In the genomic region with DNA sequence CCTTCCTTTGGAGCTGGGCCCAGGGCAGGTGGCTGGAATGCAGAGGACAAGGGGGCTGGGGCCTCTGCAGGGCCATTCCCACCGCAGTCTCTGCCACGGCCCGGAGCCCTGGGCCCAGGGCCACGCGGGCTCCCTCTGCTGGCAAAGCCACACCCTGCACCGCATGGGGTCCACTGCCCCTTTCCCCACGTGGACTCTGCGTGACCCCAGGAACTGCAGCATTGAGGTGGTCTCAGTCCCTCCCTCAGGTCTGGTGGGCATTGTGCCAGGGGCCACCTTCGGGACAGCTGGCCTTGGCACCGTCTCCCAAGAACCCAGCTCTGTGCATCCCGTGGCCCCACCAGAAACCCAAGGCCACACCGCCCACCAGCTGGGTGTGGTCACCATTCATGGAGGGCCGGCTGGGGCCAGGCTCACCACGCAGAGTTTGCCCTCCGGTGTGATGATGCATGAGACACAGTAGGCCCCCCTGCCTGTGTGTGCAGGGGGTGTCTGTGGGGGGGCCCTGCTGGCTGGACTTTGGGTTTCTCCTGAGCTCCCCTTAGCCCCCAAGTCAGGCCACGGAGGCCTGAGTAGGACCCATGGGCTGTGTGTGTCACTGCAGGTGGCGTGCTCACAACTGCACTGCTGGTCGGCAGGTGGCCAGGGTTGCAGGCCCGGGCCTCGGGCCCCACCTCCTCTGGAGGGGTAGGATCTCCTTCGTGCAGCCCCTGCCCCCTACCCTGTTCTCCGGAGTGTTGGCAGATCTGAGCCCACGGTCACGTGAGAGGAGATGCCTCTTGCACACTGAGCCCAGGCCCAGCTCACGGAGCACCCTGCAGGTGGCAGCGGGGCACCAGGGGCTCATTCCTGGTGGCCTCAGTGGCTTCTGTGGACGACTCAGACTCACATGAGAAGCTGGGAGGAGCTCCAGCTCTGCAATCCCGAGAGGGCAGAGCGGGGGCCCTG, we compare ENCODE assay signal across 1 cellular context.
A peak's percentile ranks its signal among the peaks of the same experiment; 100 is the strongest.
TF ChIP-seq lines count a peak whose summit lies in the region.

No MANE protein-coding gene starts in this region.

TF ChIP-seq in HepG2, 621 proteins besides CTCF, POLR2A, EP300 and RAD21 (continued from another document and continues in another):
- TF ChIP-seq, protein P1, sequence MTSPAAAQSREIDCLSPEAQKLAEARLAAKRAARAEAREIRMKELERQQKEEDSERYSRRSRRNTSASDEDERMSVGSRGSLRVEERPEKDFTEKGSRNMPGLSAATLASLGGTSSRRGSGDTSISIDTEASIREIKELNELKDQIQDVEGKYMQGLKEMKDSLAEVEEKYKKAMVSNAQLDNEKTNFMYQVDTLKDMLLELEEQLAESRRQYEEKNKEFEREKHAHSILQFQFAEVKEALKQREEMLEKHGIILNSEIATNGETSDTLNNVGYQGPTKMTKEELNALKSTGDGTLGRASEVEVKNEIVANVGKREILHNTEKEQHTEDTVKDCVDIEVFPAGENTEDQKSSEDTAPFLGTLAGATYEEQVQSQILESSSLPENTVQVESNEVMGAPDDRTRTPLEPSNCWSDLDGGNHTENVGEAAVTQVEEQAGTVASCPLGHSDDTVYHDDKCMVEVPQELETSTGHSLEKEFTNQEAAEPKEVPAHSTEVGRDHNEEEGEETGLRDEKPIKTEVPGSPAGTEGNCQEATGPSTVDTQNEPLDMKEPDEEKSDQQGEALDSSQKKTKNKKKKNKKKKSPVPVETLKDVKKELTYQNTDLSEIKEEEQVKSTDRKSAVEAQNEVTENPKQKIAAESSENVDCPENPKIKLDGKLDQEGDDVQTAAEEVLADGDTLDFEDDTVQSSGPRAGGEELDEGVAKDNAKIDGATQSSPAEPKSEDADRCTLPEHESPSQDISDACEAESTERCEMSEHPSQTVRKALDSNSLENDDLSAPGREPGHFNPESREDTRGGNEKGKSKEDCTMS (CRISPR knock-in tag; conservative IDR thresholded peaks at IDR 0.05), result no peak
- TF ChIP-seq HOXA5 (CRISPR knock-in tag; IDR thresholded peaks at IDR 0.05), result peak; percentile 79
- no peak for TF ChIP-seq ZNF597 (CRISPR knock-in tag; IDR thresholded peaks at IDR 0.05)
- no peak for TF ChIP-seq ADNP (CRISPR knock-in tag; IDR thresholded peaks at IDR 0.05)
- TF ChIP-seq JUNB (CRISPR knock-in tag; IDR thresholded peaks at IDR 0.05; ENCODE audit: borderline replicate concordance), result no peak
- TF ChIP-seq, protein P2, sequence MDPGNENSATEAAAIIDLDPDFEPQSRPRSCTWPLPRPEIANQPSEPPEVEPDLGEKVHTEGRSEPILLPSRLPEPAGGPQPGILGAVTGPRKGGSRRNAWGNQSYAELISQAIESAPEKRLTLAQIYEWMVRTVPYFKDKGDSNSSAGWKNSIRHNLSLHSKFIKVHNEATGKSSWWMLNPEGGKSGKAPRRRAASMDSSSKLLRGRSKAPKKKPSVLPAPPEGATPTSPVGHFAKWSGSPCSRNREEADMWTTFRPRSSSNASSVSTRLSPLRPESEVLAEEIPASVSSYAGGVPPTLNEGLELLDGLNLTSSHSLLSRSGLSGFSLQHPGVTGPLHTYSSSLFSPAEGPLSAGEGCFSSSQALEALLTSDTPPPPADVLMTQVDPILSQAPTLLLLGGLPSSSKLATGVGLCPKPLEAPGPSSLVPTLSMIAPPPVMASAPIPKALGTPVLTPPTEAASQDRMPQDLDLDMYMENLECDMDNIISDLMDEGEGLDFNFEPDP (CRISPR knock-in tag; conservative IDR thresholded peaks at IDR 0.05), result no peak
- peak; percentile 88 for TF ChIP-seq XRCC5 (optimal IDR thresholded peaks at IDR 0.05; ENCODE audit: low read length)
- TF ChIP-seq ZBTB14 (CRISPR knock-in tag; IDR thresholded peaks at IDR 0.05), result no peak
- TF ChIP-seq CBX5 (CRISPR knock-in tag; IDR thresholded peaks at IDR 0.05; ENCODE audit: borderline replicate concordance), result no peak
- no peak for TF ChIP-seq CBX1 (IDR thresholded peaks at IDR 0.05; ENCODE audit: low read depth)
- no peak for TF ChIP-seq CERS6 (CRISPR knock-in tag; IDR thresholded peaks at IDR 0.05)
- no peak for TF ChIP-seq KLF13 (CRISPR knock-in tag; IDR thresholded peaks at IDR 0.05)
- TF ChIP-seq, protein P3, sequence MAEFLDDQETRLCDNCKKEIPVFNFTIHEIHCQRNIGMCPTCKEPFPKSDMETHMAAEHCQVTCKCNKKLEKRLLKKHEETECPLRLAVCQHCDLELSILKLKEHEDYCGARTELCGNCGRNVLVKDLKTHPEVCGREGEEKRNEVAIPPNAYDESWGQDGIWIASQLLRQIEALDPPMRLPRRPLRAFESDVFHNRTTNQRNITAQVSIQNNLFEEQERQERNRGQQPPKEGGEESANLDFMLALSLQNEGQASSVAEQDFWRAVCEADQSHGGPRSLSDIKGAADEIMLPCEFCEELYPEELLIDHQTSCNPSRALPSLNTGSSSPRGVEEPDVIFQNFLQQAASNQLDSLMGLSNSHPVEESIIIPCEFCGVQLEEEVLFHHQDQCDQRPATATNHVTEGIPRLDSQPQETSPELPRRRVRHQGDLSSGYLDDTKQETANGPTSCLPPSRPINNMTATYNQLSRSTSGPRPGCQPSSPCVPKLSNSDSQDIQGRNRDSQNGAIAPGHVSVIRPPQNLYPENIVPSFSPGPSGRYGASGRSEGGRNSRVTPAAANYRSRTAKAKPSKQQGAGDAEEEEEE (CRISPR knock-in tag; IDR thresholded peaks at IDR 0.05; ENCODE audit: borderline replicate concordance), result no peak
- no peak for TF ChIP-seq ETV6 (CRISPR knock-in tag; conservative IDR thresholded peaks at IDR 0.05)
- peak; percentile 67; the same call in 1 of the 2 replicates for TF ChIP-seq ERF (CRISPR knock-in tag; IDR thresholded peaks at IDR 0.05)
- peak; percentile 58; the same call in 1 of the 2 replicates for TF ChIP-seq ZNF574 (CRISPR knock-in tag; IDR thresholded peaks at IDR 0.05)
- TF ChIP-seq, protein P4, sequence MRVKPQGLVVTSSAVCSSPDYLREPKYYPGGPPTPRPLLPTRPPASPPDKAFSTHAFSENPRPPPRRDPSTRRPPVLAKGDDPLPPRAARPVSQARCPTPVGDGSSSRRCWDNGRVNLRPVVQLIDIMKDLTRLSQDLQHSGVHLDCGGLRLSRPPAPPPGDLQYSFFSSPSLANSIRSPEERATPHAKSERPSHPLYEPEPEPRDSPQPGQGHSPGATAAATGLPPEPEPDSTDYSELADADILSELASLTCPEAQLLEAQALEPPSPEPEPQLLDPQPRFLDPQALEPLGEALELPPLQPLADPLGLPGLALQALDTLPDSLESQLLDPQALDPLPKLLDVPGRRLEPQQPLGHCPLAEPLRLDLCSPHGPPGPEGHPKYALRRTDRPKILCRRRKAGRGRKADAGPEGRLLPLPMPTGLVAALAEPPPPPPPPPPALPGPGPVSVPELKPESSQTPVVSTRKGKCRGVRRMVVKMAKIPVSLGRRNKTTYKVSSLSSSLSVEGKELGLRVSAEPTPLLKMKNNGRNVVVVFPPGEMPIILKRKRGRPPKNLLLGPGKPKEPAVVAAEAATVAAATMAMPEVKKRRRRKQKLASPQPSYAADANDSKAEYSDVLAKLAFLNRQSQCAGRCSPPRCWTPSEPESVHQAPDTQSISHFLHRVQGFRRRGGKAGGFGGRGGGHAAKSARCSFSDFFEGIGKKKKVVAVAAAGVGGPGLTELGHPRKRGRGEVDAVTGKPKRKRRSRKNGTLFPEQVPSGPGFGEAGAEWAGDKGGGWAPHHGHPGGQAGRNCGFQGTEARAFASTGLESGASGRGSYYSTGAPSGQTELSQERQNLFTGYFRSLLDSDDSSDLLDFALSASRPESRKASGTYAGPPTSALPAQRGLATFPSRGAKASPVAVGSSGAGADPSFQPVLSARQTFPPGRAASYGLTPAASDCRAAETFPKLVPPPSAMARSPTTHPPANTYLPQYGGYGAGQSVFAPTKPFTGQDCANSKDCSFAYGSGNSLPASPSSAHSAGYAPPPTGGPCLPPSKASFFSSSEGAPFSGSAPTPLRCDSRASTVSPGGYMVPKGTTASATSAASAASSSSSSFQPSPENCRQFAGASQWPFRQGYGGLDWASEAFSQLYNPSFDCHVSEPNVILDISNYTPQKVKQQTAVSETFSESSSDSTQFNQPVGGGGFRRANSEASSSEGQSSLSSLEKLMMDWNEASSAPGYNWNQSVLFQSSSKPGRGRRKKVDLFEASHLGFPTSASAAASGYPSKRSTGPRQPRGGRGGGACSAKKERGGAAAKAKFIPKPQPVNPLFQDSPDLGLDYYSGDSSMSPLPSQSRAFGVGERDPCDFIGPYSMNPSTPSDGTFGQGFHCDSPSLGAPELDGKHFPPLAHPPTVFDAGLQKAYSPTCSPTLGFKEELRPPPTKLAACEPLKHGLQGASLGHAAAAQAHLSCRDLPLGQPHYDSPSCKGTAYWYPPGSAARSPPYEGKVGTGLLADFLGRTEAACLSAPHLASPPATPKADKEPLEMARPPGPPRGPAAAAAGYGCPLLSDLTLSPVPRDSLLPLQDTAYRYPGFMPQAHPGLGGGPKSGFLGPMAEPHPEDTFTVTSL (CRISPR knock-in tag; IDR thresholded peaks at IDR 0.05; ENCODE audit: borderline replicate concordance), result no peak
- TF ChIP-seq ZBTB26 (CRISPR knock-in tag; IDR thresholded peaks at IDR 0.05; ENCODE audit: borderline replicate concordance), result no peak; the same call in 1 of the 2 replicates
- TF ChIP-seq NR3C1 (CRISPR knock-in tag; IDR thresholded peaks at IDR 0.05), result no peak
- TF ChIP-seq ZNF205 (CRISPR knock-in tag; IDR thresholded peaks at IDR 0.05), result no peak
- TF ChIP-seq, protein P5, sequence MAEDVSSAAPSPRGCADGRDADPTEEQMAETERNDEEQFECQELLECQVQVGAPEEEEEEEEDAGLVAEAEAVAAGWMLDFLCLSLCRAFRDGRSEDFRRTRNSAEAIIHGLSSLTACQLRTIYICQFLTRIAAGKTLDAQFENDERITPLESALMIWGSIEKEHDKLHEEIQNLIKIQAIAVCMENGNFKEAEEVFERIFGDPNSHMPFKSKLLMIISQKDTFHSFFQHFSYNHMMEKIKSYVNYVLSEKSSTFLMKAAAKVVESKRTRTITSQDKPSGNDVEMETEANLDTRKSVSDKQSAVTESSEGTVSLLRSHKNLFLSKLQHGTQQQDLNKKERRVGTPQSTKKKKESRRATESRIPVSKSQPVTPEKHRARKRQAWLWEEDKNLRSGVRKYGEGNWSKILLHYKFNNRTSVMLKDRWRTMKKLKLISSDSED (CRISPR knock-in tag; IDR thresholded peaks at IDR 0.05), result no peak
- no peak for TF ChIP-seq ZNF17 (CRISPR knock-in tag; IDR thresholded peaks at IDR 0.05)
- no peak for TF ChIP-seq ELF3 (CRISPR knock-in tag; IDR thresholded peaks at IDR 0.05)
- peak; percentile 73; the same call in 1 of the 2 replicates for TF ChIP-seq ZBTB3 (CRISPR knock-in tag; IDR thresholded peaks at IDR 0.05; ENCODE audit: borderline replicate concordance, low read depth)
- peak; percentile 88; the same call in 1 of the 2 replicates for TF ChIP-seq SMAD1 (CRISPR knock-in tag; IDR thresholded peaks at IDR 0.05; ENCODE audit: borderline replicate concordance, low read depth)
- TF ChIP-seq MEF2D (CRISPR knock-in tag; IDR thresholded peaks at IDR 0.05), result no peak; the same call in 1 of the 2 replicates
- TF ChIP-seq SKI (IDR thresholded peaks at IDR 0.05; ENCODE audit: partially characterized antibody), result peak; percentile 57
- TF ChIP-seq ZNF878 (CRISPR knock-in tag; IDR thresholded peaks at IDR 0.05), result no peak
- TF ChIP-seq ZNF350 (CRISPR knock-in tag; IDR thresholded peaks at IDR 0.05; ENCODE audit: borderline replicate concordance, low read depth), result peak; percentile 62
- peak; percentile 87 for TF ChIP-seq RXRA (CRISPR knock-in tag; IDR thresholded peaks at IDR 0.05)
- TF ChIP-seq RARG (CRISPR knock-in tag; IDR thresholded peaks at IDR 0.05; ENCODE audit: low read depth), result no peak
- TF ChIP-seq ZNF841 (CRISPR knock-in tag; IDR thresholded peaks at IDR 0.05; ENCODE audit: borderline replicate concordance), result no peak
